17 cellular contexts compared by ENCODE assay signal in genomic region chr1:229409616-229410369, GRCh38. TPM values are rescaled to one million over a fixed set of nuclear protein-coding genes. Genes with fewer than 3 reads are reported as not detected.
DNase-seq lines count a peak whose midpoint lies in the region; ATAC-seq and TF ChIP-seq lines count a peak whose summit lies in the region.
"Had no signal": no experiment of that assay in that cellular context is flagged by ENCODE, and none has a peak within 500 bp of the region (broad histone marks: within the 10 kb centered on the region; RNA-seq: fewer than 3 reads in every experiment).

No MANE protein-coding gene starts in this region.

- no peaks in the 10 kb centered on the region for H3K9me2 ChIP-seq in GM23338 (ENCODE audit: insufficient read depth)

- H4K20me1 ChIP-seq in GM23338 (replicated peaks; ENCODE audit: insufficient read depth) (0 out of 2 replicates have a peak, but pooled peaks cover 4% of the 10 kb centered on the region), osteoblast (ENCODE audit: insufficient read depth, low read length) (no peaks in the 10 kb centered on the region)

- WGBS in endodermal cell (ENCODE audit: insufficient coverage in 1 of 2, insufficient read length in 1 of 2), 2 experiments: 74 to 83% methylated on average over 1 to 18 of the region's 18 CpGs

- H3K9me3 ChIP-seq in endodermal cell (ENCODE audit: control insufficient read depth, low read length): no peaks in the 10 kb centered on the region
- no peaks in the 10 kb centered on the region for H3K9me3 ChIP-seq in osteoblast (ENCODE audit: low read depth, low read length)
- H3K9me3 ChIP-seq in MG63: no peaks in the 10 kb centered on the region
- H3K9me3 ChIP-seq: A549, Caco-2 had no signal

- H3K27ac Mint-ChIP-seq in GM23338 (no peak overlapping the region), endodermal cell (no peak overlapping the region)
- H3K27ac Mint-ChIP-seq: activated T-helper 2 cell treated with anti-CD3 and anti-CD28 coated beads, Interferon-gamma antibody, Interleukin-2, Interleukin-4, amounts not matched to agents 10 μg/mL and 5 μg/mL and 100 μg/mL, durations not matched to agents 14 hours and 24 hours and 36 hours; T-cell had no signal

- H3K4me2 ChIP-seq in GM23338: peak overlapping the region; percentile 73; the same call in 1 of the 2 replicates
- H3K4me2 ChIP-seq in osteoblast (ENCODE audit: insufficient read depth, low read length): no peak overlapping the region

- H3K36me3 ChIP-seq in GM23338 (ENCODE audit: insufficient read depth): no peaks in the 10 kb centered on the region
- H3K36me3 ChIP-seq in endodermal cell (ENCODE audit: control insufficient read depth, insufficient read depth, low read length): no peaks in the 10 kb centered on the region
- H3K36me3 ChIP-seq in osteoblast (ENCODE audit: insufficient read depth, low read length): no peaks in the 10 kb centered on the region
- no peaks in the 10 kb centered on the region for H3K36me3 ChIP-seq in MG63
- H3K36me3 ChIP-seq: brain microvascular endothelial cell had no signal

- 0 out of 3 replicates have a peak overlapping the region, but pooled peaks have one; percentile 40 for H3K4me3 Mint-ChIP-seq in GM23338
- no peak overlapping the region for H3K4me3 Mint-ChIP-seq in endodermal cell
- H3K4me3 Mint-ChIP-seq: T-cell had no signal

- H3K4me1 ChIP-seq in GM23338 (ENCODE audit: insufficient read depth) (peaks cover 52% of the 10 kb centered on the region), endodermal cell (ENCODE audit: control insufficient read depth, insufficient read depth, low read length) (peaks cover 31% of the 10 kb centered on the region), osteoblast (ENCODE audit: insufficient read depth, low read length) (peaks cover 6% of the 10 kb centered on the region)

- H3K9ac ChIP-seq in endodermal cell (ENCODE audit: extremely low read depth, low read length, poor library complexity, severe bottlenecking): no peak overlapping the region

- H3K27me3 Mint-ChIP-seq in GM23338 (ENCODE audit: insufficient read depth, low read depth, poor library complexity): peaks cover 73% of the 10 kb centered on the region
- H3K27me3 Mint-ChIP-seq in endodermal cell (ENCODE audit: insufficient read depth): peaks cover 28% of the 10 kb centered on the region

- no peak overlapping the region for H3K27ac ChIP-seq in GM23338 (ENCODE audit: low read depth)
- peak overlapping the region; percentile 92 for H3K27ac ChIP-seq in endodermal cell (ENCODE audit: low read depth, low read length)
- H3K27ac ChIP-seq in osteoblast (ENCODE audit: low read depth, low read length): no peak overlapping the region
- H3K27ac ChIP-seq: brain microvascular endothelial cell, PC-9 had no signal

- H3K79me2 ChIP-seq in GM23338 (replicated peaks; ENCODE audit: insufficient read depth): no peaks in the 10 kb centered on the region
- no peaks in the 10 kb centered on the region for H3K79me2 ChIP-seq in osteoblast (ENCODE audit: insufficient read depth, low read length)

- no peaks in the 10 kb centered on the region for H3K36me3 Mint-ChIP-seq in GM23338 (ENCODE audit: low read depth)
- H3K36me3 Mint-ChIP-seq in endodermal cell (ENCODE audit: low read depth): no peaks in the 10 kb centered on the region
- H3K36me3 Mint-ChIP-seq: T-cell had no signal

- H3K4me3 ChIP-seq in GM23338: no peak overlapping the region
- H3K4me3 ChIP-seq in endodermal cell (ENCODE audit: low read length): no peak overlapping the region
- H3K4me3 ChIP-seq in osteoblast (ENCODE audit: insufficient read depth, low read length): no peak overlapping the region
- H3K4me3 ChIP-seq in MG63: no peak overlapping the region
- H3K4me3 ChIP-seq: A549, PC-9 had no signal

- H3K9me3 Mint-ChIP-seq in GM23338 (no peaks in the 10 kb centered on the region), endodermal cell (no peaks in the 10 kb centered on the region)
- H3K9me3 Mint-ChIP-seq: activated T-helper 2 cell treated with anti-CD3 and anti-CD28 coated beads, Interferon-gamma antibody, Interleukin-2, Interleukin-4, amounts not matched to agents 10 μg/mL and 5 μg/mL and 100 μg/mL, durations not matched to agents 14 hours and 24 hours and 36 hours; T-cell had no signal

- TF ChIP-seq CTCF in GM23338 (conservative IDR thresholded peaks at IDR 0.05; ENCODE audit: low read depth in 2 of 2): no peak
- no peak for TF ChIP-seq CTCF in endodermal cell (conservative IDR thresholded peaks at IDR 0.05)
- TF ChIP-seq CTCF in osteoblast (IDR thresholded peaks at IDR 0.05; ENCODE audit: extremely low read depth, low read depth, low read length): no peak

- H2AFZ ChIP-seq in GM23338 (0 out of 2 replicates have a peak overlapping the region, but pooled peaks have one; percentile 59), osteoblast (ENCODE audit: low read length) (no peak overlapping the region)
- H2AFZ ChIP-seq: PC-9 had no signal

- H3K4me1 Mint-ChIP-seq in GM23338 (peaks cover 41% of the 10 kb centered on the region), endodermal cell (peaks cover 33% of the 10 kb centered on the region)

- H3K27me3 ChIP-seq in GM23338 (ENCODE audit: insufficient read depth) (peaks cover 67% of the 10 kb centered on the region), endodermal cell (ENCODE audit: control insufficient read depth, insufficient read depth, low read length, poor library complexity, severe bottlenecking) (peaks cover 28% of the 10 kb centered on the region), osteoblast (ENCODE audit: insufficient read depth, low read length) (peaks cover 36% of the 10 kb centered on the region), MG63 (no peaks in the 10 kb centered on the region)

- H3F3A ChIP-seq in GM23338 (replicated peaks; ENCODE audit: low read depth): peaks cover 7% of the 10 kb centered on the region

- ATAC-seq in GM23338: peak; percentile 5; the same call in 2 of the 3 replicates
- ATAC-seq: T-cell had no signal

- DNase-seq in NCI-H1694 treated with DMSO at 0.1 percent for 48 hours (lab: John Stamatoyannopoulos, UW): peak; percentile 11
- DNase-seq in NCI-H1694 (lab: John Stamatoyannopoulos, UW): no peak
- DNase-seq in GM23338 (ENCODE audit: low spot score): peak; percentile 20
- DNase-seq in endodermal cell: no peak
- peak; percentile 52 for DNase-seq in osteoblast (ENCODE audit: insufficient read length, low spot score, missing footprints)
- no peak for DNase-seq in GM19240 (ENCODE audit: insufficient read length, low spot score)
- DNase-seq in MG63: no peak
- no peak for DNase-seq in DMS153 (lab: John Stamatoyannopoulos, UW)
- DNase-seq: brain microvascular endothelial cell, Caco-2, KBM-7, PC-9, T-cell had no signal

TF ChIP-seq in GM23338, 12 proteins besides CTCF, POLR2A, EP300 and RAD21:
- TF ChIP-seq POLR2AphosphoS5 (IDR thresholded peaks at IDR 0.05; ENCODE audit: low read depth) (no peak), REST (IDR thresholded peaks at IDR 0.05; ENCODE audit: unreplicated experiment) (no peak)

RNA-seq across cellular contexts. Expression of gene ACTA1, which starts 24.1 kb away (rescaled TPM):
- total RNA-seq in GM23338 (2014; rRNA removed; shearing (Covaris generic)): 7.1 and 8.8 TPM in 2 replicates
- 13.0 and 16.3 TPM in 2 replicates for polyA plus RNA-seq in GM23338 (2016; fragmentation: Nextera tagmentation; extraction: Ambion mirVana)
- total RNA-seq in endodermal cell: 10 to 100 TPM in 1 of 2 donors, 1 to 10 TPM in 1; 8.2 to 17.3 TPM
- 19.8 TPM for polyA plus RNA-seq in endodermal cell (2013, experiment 1 of 2)
- 19.5 TPM for polyA plus RNA-seq in endodermal cell (2013, experiment 2 of 2)
- not detected in 2 replicates for total RNA-seq in osteoblast
- not detected in 2 replicates for total RNA-seq in MG63 (2014; rRNA removed; shearing (Covaris generic); ENCODE audit: low replicate concordance)
- total RNA-seq: activated T-helper 2 cell treated with anti-CD3 and anti-CD28 coated beads, Interferon-gamma antibody, Interleukin-2, Interleukin-4, amounts not matched to agents 10 μg/mL and 5 μg/mL and 100 μg/mL, durations not matched to agents 14 hours and 24 hours and 36 hours; glomerular endothelial cell; osteocyte; PC-9 had no signal

Comparison
In these comparisons a context has a peak if more than half of its experiments do, and no peak if none do; other contexts are left out.
1. DNase-seq: peak in NCI-H1694 treated with DMSO at 0.1 percent for 48 hours (single experiment), GM23338 (single experiment) and osteoblast (single experiment); none in NCI-H1694 (single experiment), endodermal cell (single experiment), GM19240 (single experiment), MG63 (single experiment) and DMS153 (single experiment).